1 cellular context compared by ENCODE assay signal in the genomic region with DNA sequence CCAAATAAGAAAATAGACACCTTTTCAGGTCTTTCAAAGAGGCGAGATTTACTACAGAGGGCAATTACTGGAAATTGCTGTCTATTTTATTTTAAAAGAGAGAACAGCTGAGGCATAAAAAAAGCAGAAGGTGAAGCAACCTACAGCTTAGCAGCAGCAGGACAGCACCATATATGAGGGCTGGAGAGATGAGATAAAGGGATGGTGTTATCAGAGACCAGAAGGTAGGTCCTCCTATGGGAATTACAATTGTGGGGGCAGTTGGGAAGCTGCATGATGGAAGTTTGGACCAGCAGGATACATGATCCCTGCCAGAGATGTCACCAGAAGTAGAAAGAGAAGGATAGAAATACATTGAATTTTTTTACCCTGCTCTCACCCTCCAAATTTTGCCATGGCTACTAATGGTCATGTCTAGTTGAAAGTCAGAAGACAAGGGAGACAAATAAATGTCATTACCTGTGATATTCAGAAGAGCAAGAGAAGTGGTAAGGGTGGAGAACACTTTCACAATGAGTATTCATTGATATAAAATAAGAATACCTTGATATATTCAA.
TF ChIP-seq lines count a peak whose summit lies in the region.

No MANE protein-coding gene starts in this region.

TF ChIP-seq in K562, 482 proteins besides CTCF, POLR2A, EP300 and RAD21 (continued from another document):
- TF ChIP-seq, protein P1, sequence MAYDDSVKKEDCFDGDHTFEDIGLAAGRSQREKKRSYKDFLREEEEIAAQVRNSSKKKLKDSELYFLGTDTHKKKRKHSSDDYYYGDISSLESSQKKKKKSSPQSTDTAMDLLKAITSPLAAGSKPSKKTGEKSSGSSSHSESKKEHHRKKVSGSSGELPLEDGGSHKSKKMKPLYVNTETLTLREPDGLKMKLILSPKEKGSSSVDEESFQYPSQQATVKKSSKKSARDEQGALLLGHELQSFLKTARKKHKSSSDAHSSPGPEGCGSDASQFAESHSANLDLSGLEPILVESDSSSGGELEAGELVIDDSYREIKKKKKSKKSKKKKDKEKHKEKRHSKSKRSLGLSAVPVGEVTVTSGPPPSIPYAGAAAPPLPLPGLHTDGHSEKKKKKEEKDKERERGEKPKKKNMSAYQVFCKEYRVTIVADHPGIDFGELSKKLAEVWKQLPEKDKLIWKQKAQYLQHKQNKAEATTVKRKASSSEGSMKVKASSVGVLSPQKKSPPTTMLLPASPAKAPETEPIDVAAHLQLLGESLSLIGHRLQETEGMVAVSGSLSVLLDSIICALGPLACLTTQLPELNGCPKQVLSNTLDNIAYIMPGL (CRISPR knock-in tag; IDR thresholded peaks at IDR 0.05) = no peak
- TF ChIP-seq CEBPG (CRISPR knock-in tag; IDR thresholded peaks at IDR 0.05) (no peak), CEBPG (tag; conservative IDR thresholded peaks at IDR 0.05 in 1 of 2, IDR thresholded peaks at IDR 0.05 in 1 of 2) (0 out of 4 replicates have a peak, but pooled peaks of 1 of the 2 experiments have one; percentile 9), L3MBTL2 (IDR thresholded peaks at IDR 0.05) (no peak), CBFA2T3 (IDR thresholded peaks at IDR 0.05) (peak; percentile 72), ARID1B (IDR thresholded peaks at IDR 0.05) (peak; percentile 36), TEAD4 (IDR thresholded peaks at IDR 0.05; ENCODE audit: low read length) (peak; percentile 70), TEAD4 (CRISPR knock-in tag; IDR thresholded peaks at IDR 0.05; ENCODE audit: borderline replicate concordance) (no peak)
- TF ChIP-seq, protein P2, sequence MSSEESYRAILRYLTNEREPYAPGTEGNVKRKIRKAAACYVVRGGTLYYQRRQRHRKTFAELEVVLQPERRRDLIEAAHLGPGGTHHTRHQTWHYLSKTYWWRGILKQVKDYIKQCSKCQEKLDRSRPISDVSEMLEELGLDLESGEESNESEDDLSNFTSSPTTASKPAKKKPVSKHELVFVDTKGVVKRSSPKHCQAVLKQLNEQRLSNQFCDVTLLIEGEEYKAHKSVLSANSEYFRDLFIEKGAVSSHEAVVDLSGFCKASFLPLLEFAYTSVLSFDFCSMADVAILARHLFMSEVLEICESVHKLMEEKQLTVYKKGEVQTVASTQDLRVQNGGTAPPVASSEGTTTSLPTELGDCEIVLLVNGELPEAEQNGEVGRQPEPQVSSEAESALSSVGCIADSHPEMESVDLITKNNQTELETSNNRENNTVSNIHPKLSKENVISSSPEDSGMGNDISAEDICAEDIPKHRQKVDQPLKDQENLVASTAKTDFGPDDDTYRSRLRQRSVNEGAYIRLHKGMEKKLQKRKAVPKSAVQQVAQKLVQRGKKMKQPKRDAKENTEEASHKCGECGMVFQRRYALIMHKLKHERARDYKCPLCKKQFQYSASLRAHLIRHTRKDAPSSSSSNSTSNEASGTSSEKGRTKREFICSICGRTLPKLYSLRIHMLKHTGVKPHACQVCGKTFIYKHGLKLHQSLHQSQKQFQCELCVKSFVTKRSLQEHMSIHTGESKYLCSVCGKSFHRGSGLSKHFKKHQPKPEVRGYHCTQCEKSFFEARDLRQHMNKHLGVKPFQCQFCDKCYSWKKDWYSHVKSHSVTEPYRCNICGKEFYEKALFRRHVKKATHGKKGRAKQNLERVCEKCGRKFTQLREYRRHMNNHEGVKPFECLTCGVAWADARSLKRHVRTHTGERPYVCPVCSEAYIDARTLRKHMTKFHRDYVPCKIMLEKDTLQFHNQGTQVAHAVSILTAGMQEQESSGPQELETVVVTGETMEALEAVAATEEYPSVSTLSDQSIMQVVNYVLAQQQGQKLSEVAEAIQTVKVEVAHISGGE (CRISPR knock-in tag; IDR thresholded peaks at IDR 0.05) = no peak
